ENCODE assay signal across 24 cellular contexts in the genomic region with DNA sequence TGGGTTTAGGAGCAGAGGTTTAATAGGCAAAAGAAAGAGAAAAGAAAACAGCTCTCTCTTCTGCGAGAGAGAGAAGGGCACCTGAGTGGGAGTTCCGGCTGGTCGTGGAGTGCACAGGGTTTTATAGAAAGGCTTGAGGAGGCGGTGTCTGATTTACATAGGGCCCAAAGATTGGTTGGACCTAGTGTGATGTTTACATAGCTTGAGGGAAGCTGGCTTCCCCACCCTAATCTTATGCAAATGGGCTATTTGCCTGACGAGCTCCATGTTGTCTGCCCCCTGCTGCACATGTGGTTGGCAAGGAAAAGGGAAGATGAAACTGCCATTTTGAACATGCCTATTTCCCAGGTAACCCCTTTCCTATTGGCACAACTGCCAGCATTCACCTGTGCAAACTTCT. TPM values are rescaled to one million over a fixed set of nuclear protein-coding genes. Genes with fewer than 3 reads are reported as not detected.
DNase-seq lines count a peak whose midpoint lies in the region; FAIRE-seq and TF ChIP-seq lines count a peak whose summit lies in the region.
"Had no signal": no experiment of that assay in that cellular context is flagged by ENCODE, and none has a peak within 500 bp of the region (broad histone marks: within the 10 kb centered on the region; RNA-seq: fewer than 3 reads in every experiment).

No MANE protein-coding gene starts in this region.

- DNase-seq in DMS 273 (lab: John Stamatoyannopoulos, UW; ENCODE audit: unreplicated experiment) (peak; percentile 10), DMS 273 treated with DMSO at 0.1 percent for 48 hours (lab: John Stamatoyannopoulos, UW) (no peak), NCI-H526 (lab: John Stamatoyannopoulos, UW) (peak; percentile 94 to 96), H1 (ENCODE audit: low read depth in 1 of 2, low spot score in 2 of 2) (no peak), Kasumi-1 (lab: John Stamatoyannopoulos, UW) (no peak), amygdala (lab: John Stamatoyannopoulos, UW) (no peak), H7 (no peak)
- DNase-seq: activated CD8-positive, alpha-beta memory T cell treated with anti-CD3 and anti-CD28 coated beads for 24 hours; AML-193; effector memory CD4-positive, alpha-beta T cell; gastrocnemius medialis; mammary epithelial cell; NCI-H226; nucleus accumbens; spleen; stimulated activated CD4-positive, alpha-beta T cell treated with anti-CD3 and anti-CD28 coated beads, Interleukin-4, amount 100 ng/mL, for 4 hours; T-helper 9 cell had no signal

- H3K9me3 ChIP-seq in HEK293 (ENCODE audit: control insufficient read depth, insufficient read depth, low read depth, low read length) (no peaks in the 10 kb centered on the region), H1 (ENCODE audit: insufficient read depth in 2 of 2, low read depth in 1 of 2, low read length in 1 of 2) (no peaks in the 10 kb centered on the region)
- H3K9me3 ChIP-seq: gastrocnemius medialis had no signal

- no peak overlapping the region for H3K27ac ChIP-seq in HEK293 (ENCODE audit: extremely low read depth, low read depth, low read length)
- H3K27ac ChIP-seq in H1 (ENCODE audit: low read depth, low read length): no peak overlapping the region
- H3K27ac ChIP-seq: 22Rv1, gastrocnemius medialis, spleen had no signal

- H3K4me1 ChIP-seq in HEK293 (ENCODE audit: control insufficient read depth, insufficient read depth, low read length): no peaks in the 10 kb centered on the region
- H3K4me1 ChIP-seq in H1 (replicated peaks in 1 of 4; ENCODE audit: control insufficient read depth in 3 of 4, insufficient read depth in 4 of 4, low read length in 3 of 4): peaks cover 0 to 4% (median 0%) of the 10 kb centered on the region in 4 experiments; a peak in 2 of 7 replicates
- H3K4me1 ChIP-seq: gastrocnemius medialis, spleen had no signal

- H4K91ac ChIP-seq in H1 (replicated peaks; ENCODE audit: insufficient read length, low read length): no peak overlapping the region

- H3K56ac ChIP-seq in H1 (replicated peaks; ENCODE audit: insufficient read length, low read depth, low read length): no peak overlapping the region

- H3K79me1 ChIP-seq in H1 (ENCODE audit: low read depth, low read length): no peaks in the 10 kb centered on the region

- no peak overlapping the region for H3K18ac ChIP-seq in H1 (ENCODE audit: extremely low read depth, low read length)

- H3K36me3 ChIP-seq in HEK293 (ENCODE audit: control insufficient read depth in 2 of 2, insufficient read depth in 1 of 2, low read length in 2 of 2) (no peaks in the 10 kb centered on the region), H1 (ENCODE audit: control insufficient read depth in 2 of 4, insufficient read depth in 4 of 4, low read length in 3 of 4) (peaks cover 2 to 5% (median 3%) of the 10 kb centered on the region in 4 experiments; a peak in 3 of 8 replicates), H7 (replicated peaks; ENCODE audit: control insufficient read depth, insufficient read depth, low read length) (no peaks in the 10 kb centered on the region; the same call in 1 of the 2 replicates)
- H3K36me3 ChIP-seq: gastrocnemius medialis, spleen had no signal

- FAIRE-seq in H1 (lab: Jason Lieb, UNC): no peak

- H4K20me1 ChIP-seq in H1 (replicated peaks in 1 of 2; ENCODE audit: control insufficient read depth in 1 of 2, insufficient read depth in 2 of 2, low read length in 2 of 2): no peaks in the 10 kb centered on the region

- H3K27me3 ChIP-seq in H1 (replicated peaks in 1 of 4; ENCODE audit: control insufficient read depth in 3 of 4, extremely low read depth in 1 of 4, insufficient read depth in 3 of 4, low read length in 3 of 4) (no peaks in the 10 kb centered on the region), H7 (ENCODE audit: control insufficient read depth, insufficient read depth, low read length) (no peaks in the 10 kb centered on the region)
- H3K27me3 ChIP-seq: gastrocnemius medialis had no signal

- TF ChIP-seq EP300 in H1 (IDR thresholded peaks at IDR 0.05; ENCODE audit: borderline replicate concordance in 1 of 2, low read depth in 2 of 2, low read length in 2 of 2): no peak

- H3K23ac ChIP-seq in H1 (ENCODE audit: insufficient read length): no peak overlapping the region

- TF ChIP-seq POLR2A in H1 (IDR thresholded peaks at IDR 0.05; ENCODE audit: control extremely low read depth in 1 of 2, low read depth in 2 of 2, low read length in 2 of 2): no peak

- no peak overlapping the region for H2AK5ac ChIP-seq in H1 (ENCODE audit: low read depth, low read length)

- no peaks in the 10 kb centered on the region for H3K79me2 ChIP-seq in H1 (ENCODE audit: control insufficient read depth in 1 of 2, insufficient read depth in 2 of 2, low read length in 2 of 2)

- no peak overlapping the region for H2AFZ ChIP-seq in H1 (ENCODE audit: low read length)

- no peak overlapping the region for H2BK20ac ChIP-seq in H1 (ENCODE audit: low read length)

- no peak overlapping the region for H4K5ac ChIP-seq in H1 (ENCODE audit: insufficient read length, low read depth, low read length)

- CTCF ChIA-PET in HEK293 (lab: Yijun Ruan, JAX): interaction anchor here (1.3 kb wide), 1 partner anchor 8 kb away, joined by 5 read pairs; no protein-coding TSS in a partner anchor
- CTCF ChIA-PET in H1 (lab: Charles Lee; ENCODE audit: partially characterized antibody): interaction anchor here (0.6 to 1.5 kb wide), 7 partner anchors 9 to 81 kb away, joined by 3 to 5 read pairs (median 4); no protein-coding TSS in a partner anchor

- no peak overlapping the region for H2BK12ac ChIP-seq in H1 (ENCODE audit: low read depth, low read length)

- H3K9ac ChIP-seq in H1 (replicated peaks in 1 of 4; ENCODE audit: extremely low read depth in 1 of 4, low read depth in 3 of 4, low read length in 3 of 4): no peak overlapping the region

- no peak for TF ChIP-seq RAD21 in H1 (IDR thresholded peaks at IDR 0.05 in 1 of 2, conservative IDR thresholded peaks at IDR 0.05 in 1 of 2; ENCODE audit: low read depth in 2 of 2, low read length in 2 of 2)

- POLR2A ChIA-PET in HEK293 (lab: Yijun Ruan, JAX) (no interaction called here), H1 (lab: Charles Lee; ENCODE audit: partially characterized antibody) (interaction anchor here (0.9 to 1.5 kb wide), 5 partner anchors 10 to 22 kb away, joined by 3 to 4 read pairs (median 4); no protein-coding TSS in a partner anchor)

- H3K4me2 ChIP-seq in H1 (ENCODE audit: insufficient read depth in 1 of 2, low read depth in 2 of 2, low read length in 2 of 2): no peak overlapping the region

- no peak overlapping the region for H4K8ac ChIP-seq in H1 (ENCODE audit: extremely low read depth, insufficient read depth, low read length)

- H2BK15ac ChIP-seq in H1 (ENCODE audit: low read length): no peak overlapping the region

- no peak overlapping the region for H3K14ac ChIP-seq in H1 (ENCODE audit: insufficient read length)

- H2BK5ac ChIP-seq in H1 (ENCODE audit: low read depth, low read length): no peak overlapping the region

- no peak overlapping the region for H2BK120ac ChIP-seq in H1 (replicated peaks; ENCODE audit: low read depth, low read length)

- H3K4me3 ChIP-seq in HEK293 (ENCODE audit: low read depth, low read length): no peak overlapping the region
- no peak overlapping the region for H3K4me3 ChIP-seq in H1 (ENCODE audit: extremely low read depth in 1 of 4, insufficient read depth in 2 of 4, low read depth in 3 of 4, low read length in 4 of 4)
- H3K4me3 ChIP-seq in H7 (ENCODE audit: insufficient read depth, low read depth, low read length): no peak overlapping the region
- H3K4me3 ChIP-seq: gastrocnemius medialis, spleen had no signal

- no peak for TF ChIP-seq CTCF in HEK293 (tag by site-specific recombination; IDR thresholded peaks at IDR 0.05)
- TF ChIP-seq CTCF in H1 (IDR thresholded peaks at IDR 0.05; ENCODE audit: control extremely low read depth in 1 of 3, insufficient read depth in 1 of 3, low read depth in 1 of 3, low read length in 3 of 3): no peak

- H3K23me2 ChIP-seq in H1 (ENCODE audit: low read depth, low read length): no peaks in the 10 kb centered on the region

- H3K4ac ChIP-seq in H1 (replicated peaks; ENCODE audit: insufficient read length, low read depth, low read length): no peak overlapping the region

- WGBS in H1 (ENCODE audit: extremely low coverage in 1 of 2, insufficient coverage in 1 of 2, insufficient read length in 1 of 2, insufficient replicate concordance in 2 of 2, low coverage in 1 of 2, low lambda C conversion rate in 2 of 2, missing lambda C conversion rate in 1 of 2), 2 experiments: 79% methylated on average over 5 of the region's 5 CpGs; no CpG with 5 or more reads in 1 of the 2 experiments

TF ChIP-seq in HEK293, 187 proteins besides CTCF, POLR2A, EP300 and RAD21 (continues in another document):
- TF ChIP-seq ZNF248 (tag by site-specific recombination; IDR thresholded peaks at IDR 0.05): no peak

TF ChIP-seq in H1, 55 proteins besides CTCF, POLR2A, EP300 and RAD21 (continues in another document):
- TF ChIP-seq KDM5A (IDR thresholded peaks at IDR 0.05; ENCODE audit: low read length) (no peak), SIN3A (conservative IDR thresholded peaks at IDR 0.05 in 1 of 2, IDR thresholded peaks at IDR 0.05 in 1 of 2; ENCODE audit: low read depth in 1 of 2, low read length in 2 of 2) (no peak), NRF1 (IDR thresholded peaks at IDR 0.05; ENCODE audit: low read depth, low read length) (no peak), SP1 (IDR thresholded peaks at IDR 0.05; ENCODE audit: low read depth, low read length) (no peak), YY1 (IDR thresholded peaks at IDR 0.05; ENCODE audit: low read depth, low read length) (peak; percentile 55; the same call in 1 of the 2 replicates)

RNA-seq across cellular contexts. Expression of gene MEDAG, which starts 21.5 kb away (rescaled TPM):
- 1.6 and 2.1 TPM in 2 replicates for total RNA-seq in H1 (2021; fragmentation: NEBNext Ultra II Directional; extraction: Animal tissue kit (Norgen Biotek cat#: 25700))
- polyA plus RNA-seq in H1 (2011; rRNA removed): 2.4 and 3.1 TPM in 2 replicates
- 3.1 TPM for polyA plus RNA-seq in H1 (2011; cell fraction: cytosol; rRNA removed)
- 1.7 TPM for polyA plus RNA-seq in H1 (2011; cell fraction: nucleus; rRNA removed)
- 2.0 to 3.1 TPM (median 2.5 TPM) in 4 replicates for polyA plus RNA-seq in H1 (2012, experiment 1 of 2)
- 0.75 TPM for polyA plus RNA-seq in H1 (2012, experiment 2 of 2)
- polyA plus RNA-seq in H1 (2013, experiment 1 of 2): 1.2 TPM
- 1.6 TPM for polyA plus RNA-seq in H1 (2013, experiment 2 of 2)
- polyA minus RNA-seq in H1 (2011; rRNA and poly(A)+ RNA removed): 1.8 TPM in 2 replicates
- 1.2 TPM for polyA minus RNA-seq in H1 (2011; cell fraction: cytosol; rRNA and poly(A)+ RNA removed)
- 1.4 TPM for polyA minus RNA-seq in H1 (2011; cell fraction: nucleus; rRNA and poly(A)+ RNA removed)
- total RNA-seq in H7 (2014; rRNA removed; shearing (Covaris generic)): 1.8 and 1.9 TPM in 2 replicates

RNA-seq across cellular contexts. Expression of gene TEX26, which starts 47.9 kb away (rescaled TPM):
- total RNA-seq in H1 (2021; fragmentation: NEBNext Ultra II Directional; extraction: Animal tissue kit (Norgen Biotek cat#: 25700)): not detected in 2 replicates
- polyA plus RNA-seq in H1 (2011; rRNA removed): not detected in 2 replicates
- polyA plus RNA-seq in H1 (2011; cell fraction: cytosol; rRNA removed): not detected
- polyA plus RNA-seq in H1 (2011; cell fraction: nucleus; rRNA removed): not detected
- not detected in 4 replicates for polyA plus RNA-seq in H1 (2012, experiment 1 of 2)
- not detected for polyA plus RNA-seq in H1 (2012, experiment 2 of 2)
- not detected for polyA plus RNA-seq in H1 (2013, experiment 1 of 2)
- not detected for polyA plus RNA-seq in H1 (2013, experiment 2 of 2)
- polyA minus RNA-seq in H1 (2011; rRNA and poly(A)+ RNA removed): not detected in 2 replicates
- not detected for polyA minus RNA-seq in H1 (2011; cell fraction: cytosol; rRNA and poly(A)+ RNA removed)
- polyA minus RNA-seq in H1 (2011; cell fraction: nucleus; rRNA and poly(A)+ RNA removed): not detected
- total RNA-seq in H7 (2014; rRNA removed; shearing (Covaris generic)): not detected in 2 replicates
- total RNA-seq: esophagus mucosa, gastrocnemius medialis, LHCN-M2, mammary epithelial cell, myocyte, renal cortical epithelial cell, spleen had no signal
- polyA plus RNA-seq: mammary epithelial cell, spleen, urinary bladder had no signal

Comparison
In these comparisons a context has a peak if more than half of its experiments do, and no peak if none do; other contexts are left out.
1. DNase-seq: peak in DMS 273 (single experiment) and NCI-H526 (2 of 2); none in DMS 273 treated with DMSO at 0.1 percent for 48 hours (single experiment), H1 (0 of 2), Kasumi-1 (0 of 2), amygdala (0 of 56) and H7 (single experiment).